ENCODE assay signal across 9 cellular contexts in genomic region chr17:10018461-10018891, GRCh38.
A peak's percentile ranks its signal among the peaks of the same experiment; 100 is the strongest.
DNase-seq lines count a peak whose midpoint lies in the region; ATAC-seq and TF ChIP-seq lines count a peak whose summit lies in the region.
"Had no signal": no experiment of that assay in that cellular context is flagged by ENCODE, and none has a peak within 500 bp of the region (broad histone marks: within the 10 kb centered on the region; RNA-seq: fewer than 3 reads in every experiment).

No MANE protein-coding gene starts in this region.

- H3K4me3 ChIP-seq in thyroid gland (replicated peaks in 1 of 3) = no peak overlapping the region
- no peak overlapping the region for H3K4me3 ChIP-seq in mesendoderm (ENCODE audit: low read length)

- H3K27ac ChIP-seq in thyroid gland (no peak overlapping the region), mesendoderm (ENCODE audit: low read depth, low read length) (no peak overlapping the region)

- no peak for TF ChIP-seq CTCF in thyroid gland (IDR thresholded peaks at IDR 0.05)

- no peak overlapping the region for H2AK5ac ChIP-seq in mesendoderm (ENCODE audit: low read length)

- H3K4me2 ChIP-seq in mesendoderm (ENCODE audit: low read length) = no peak overlapping the region

- no peaks in the 10 kb centered on the region for H3K27me3 ChIP-seq in thyroid gland
- H3K27me3 ChIP-seq in mesendoderm (ENCODE audit: insufficient read depth, low read length, poor library complexity) = no peaks in the 10 kb centered on the region

- no peak overlapping the region for H4K8ac ChIP-seq in mesendoderm (ENCODE audit: low read depth, low read length)

- peak; percentile 61 for ATAC-seq in GM19043 (IDR thresholded peaks at IDR 0.05; ENCODE audit: low read depth, unreplicated experiment)
- ATAC-seq in HG03025 (IDR thresholded peaks at IDR 0.05; ENCODE audit: low FRiP score, unreplicated experiment) = peak; percentile 58

- no peak overlapping the region for H3K23ac ChIP-seq in mesendoderm (ENCODE audit: low read length)

- H3K79me2 ChIP-seq in mesendoderm (ENCODE audit: control insufficient read depth, insufficient read depth, low read length) = no peaks in the 10 kb centered on the region

- H3K4me1 ChIP-seq in thyroid gland (no peaks in the 10 kb centered on the region), mesendoderm (ENCODE audit: control insufficient read depth, low read depth, low read length) (peaks cover 2% of the 10 kb centered on the region)

- H2BK15ac ChIP-seq in mesendoderm (replicated peaks; ENCODE audit: low read depth) = no peak overlapping the region

- no peak overlapping the region for H4K5ac ChIP-seq in mesendoderm (ENCODE audit: low read length)

- TF ChIP-seq POLR2A in thyroid gland (IDR thresholded peaks at IDR 0.05) = no peak

- no peak overlapping the region for H3K4ac ChIP-seq in mesendoderm (ENCODE audit: low read depth, low read length)

- H3K36me3 ChIP-seq in thyroid gland (no peaks in the 10 kb centered on the region), mesendoderm (ENCODE audit: control insufficient read depth, insufficient read depth, low read length) (no peaks in the 10 kb centered on the region)

- H3K18ac ChIP-seq in mesendoderm (ENCODE audit: low read length) = no peak overlapping the region

- H2BK5ac ChIP-seq in mesendoderm (ENCODE audit: low read length) = no peak overlapping the region

- intact Hi-C loops in posterior vena cava (cut with DNase I) (no loop called here), thyroid gland (cut with DNase I) (no loop called here)

- no peak overlapping the region for H3K56ac ChIP-seq in mesendoderm (ENCODE audit: low read length)

- H3K9me3 ChIP-seq in thyroid gland = no peaks in the 10 kb centered on the region

- WGBS in thyroid gland, 2 donors = 53 to 55% methylated on average over 7 of the region's 7 CpGs
- WGBS in mesendoderm (ENCODE audit: extremely low coverage, insufficient coverage, low lambda C conversion rate) = no CpG with 5 or more reads among the region's 7 CpGs

- H3K9ac ChIP-seq in mesendoderm (ENCODE audit: low read length) = no peak overlapping the region

- peak; percentile 35 for DNase-seq in UCSD-AML1 (lab: John Stamatoyannopoulos, UW; ENCODE audit: unreplicated experiment)
- DNase-seq in posterior vena cava (ENCODE audit: low spot score) = peak; percentile 53
- DNase-seq in activated CD4-positive, alpha-beta T cell treated with anti-CD3 and anti-CD28 coated beads, Interleukin-2, amount 50 U/mL, for 4 hours = no peak
- DNase-seq in thyroid gland = no peak
- DNase-seq in mesendoderm = no peak
- no peak for DNase-seq in NCI-H2081 (lab: John Stamatoyannopoulos, UW)
- DNase-seq: activated gamma-delta T cell treated with Interleukin-2 at 50 U/mL for 16 hours had no signal

- H3K79me1 ChIP-seq in mesendoderm (ENCODE audit: low read length) = peaks cover 3% of the 10 kb centered on the region

- H2BK120ac ChIP-seq in mesendoderm (ENCODE audit: low read depth, low read length) = no peak overlapping the region

Comparison
In these comparisons a context has a peak if more than half of its experiments do, and no peak if none do; other contexts are left out.
1. DNase-seq: peak in UCSD-AML1 (single experiment) and posterior vena cava (single experiment); none in activated CD4-positive, alpha-beta T cell treated with anti-CD3 and anti-CD28 coated beads, Interleukin-2, amount 50 U/mL, for 4 hours (0 of 2), thyroid gland (0 of 2), mesendoderm (single experiment) and NCI-H2081 (0 of 2).